In genomic region chr6:25027221-25027916, GRCh38 we compare ENCODE assay signal across 9 cellular contexts.
DNase-seq lines count a peak whose midpoint lies in the region; ATAC-seq, FAIRE-seq and TF ChIP-seq lines count a peak whose summit lies in the region.
"Had no signal": no experiment of that assay in that cellular context is flagged by ENCODE, and none has a peak within 500 bp of the region (broad histone marks: within the 10 kb centered on the region; RNA-seq: fewer than 3 reads in every experiment).

No MANE protein-coding gene starts in this region.

- no peaks in the 10 kb centered on the region for H3K36me3 ChIP-seq in Panc1 (ENCODE audit: control insufficient read depth, insufficient read depth, low read length)
- H3K36me3 ChIP-seq: thoracic aorta had no signal

- no peaks in the 10 kb centered on the region for H3K4me1 ChIP-seq in Panc1 (ENCODE audit: control insufficient read depth, insufficient read depth, low read length)

- H3K27ac ChIP-seq in Panc1 (ENCODE audit: low read length): no peak overlapping the region
- H3K27ac ChIP-seq: thoracic aorta had no signal

- H3K27me3 ChIP-seq in Panc1 (ENCODE audit: control insufficient read depth, insufficient read depth, low read length): no peaks in the 10 kb centered on the region

- no TSS peak for BruUV-seq in Panc1 (replicated peaks; lab: Mats Ljungman, UMichigan)

- no peak for TF ChIP-seq POLR2A in GM12891 (IDR thresholded peaks at IDR 0.05; ENCODE audit: low read depth, low read length)

- CTCF ChIA-PET in Panc1 (lab: Charles Lee): interaction anchor here (0.6 kb wide), 2 partner anchors 170 to 252 kb away, joined by 3 read pairs; no protein-coding TSS in a partner anchor

- TF ChIP-seq CTCF in Panc1 (IDR thresholded peaks at IDR 0.05): no peak

- peak overlapping the region; percentile 81 to 90 for H3K27ac Mint-ChIP-seq in activated naive CD4-positive, alpha-beta T cell treated with anti-CD3 and anti-CD28 coated beads, Interleukin-2, amount 50 U/mL, for 72 hours

- no peaks in the 10 kb centered on the region for H3K9me3 Mint-ChIP-seq in activated naive CD4-positive, alpha-beta T cell treated with anti-CD3 and anti-CD28 coated beads, Interleukin-2, amount 50 U/mL, for 72 hours

- ATAC-seq in HG02623 (IDR thresholded peaks at IDR 0.05; ENCODE audit: unreplicated experiment) (peak; percentile 90), Panc1 (peak; percentile 51; the same call in 1 of the 2 replicates)
- peak; percentile 85 to 93 for ATAC-seq in activated naive CD4-positive, alpha-beta T cell treated with anti-CD3 and anti-CD28 coated beads, Interleukin-2, amount 50 U/mL, for 72 hours

- DNase-seq in GM12891 (ENCODE audit: insufficient read length, low spot score) (peak; percentile 71), Panc1 (ENCODE audit: low read depth, low spot score) (peak; percentile 2), NCI-H1436 (lab: John Stamatoyannopoulos, UW) (no peak), DMS 273 (lab: John Stamatoyannopoulos, UW; ENCODE audit: unreplicated experiment) (no peak), 8988T (no peak)
- DNase-seq in activated naive CD4-positive, alpha-beta T cell treated with anti-CD3 and anti-CD28 coated beads, Interleukin-2, amount 50 U/mL, for 72 hours (ENCODE audit: low spot score in 2 of 2): peak; percentile 72 to 76
- peak; percentile 47 to 60 (median 56) for DNase-seq in stimulated activated CD4-positive, alpha-beta T cell treated with anti-CD3 and anti-CD28 coated beads, TNF-alpha, amount 100 ng/mL, for 4 hours (ENCODE audit: low read depth in 3 of 3)

- in situ Hi-C loops in Panc1 (cut with HindIII; ENCODE audit: low pct_unique_long_range_greater_than_20kb, low sequenced_read_pairs): no loop called here

- peaks cover 0 to 20% of the 10 kb centered on the region in 2 donors for H3K36me3 Mint-ChIP-seq in activated naive CD4-positive, alpha-beta T cell treated with anti-CD3 and anti-CD28 coated beads, Interleukin-2, amount 50 U/mL, for 72 hours

- intact Hi-C loops in Panc1 (cut with micrococcal nuclease; ENCODE audit: unreplicated experiment): no loop called here

- POLR2A ChIA-PET in Panc1 (lab: Charles Lee): interaction anchor here (0.7 kb wide), 1 partner anchor 12 kb away, joined by 3 read pairs; no protein-coding TSS in a partner anchor

- H3K9me3 ChIP-seq in Panc1 (ENCODE audit: control insufficient read depth, insufficient read depth, low read depth, low read length): no peaks in the 10 kb centered on the region
- H3K9me3 ChIP-seq: thoracic aorta had no signal

- H3K4me3 ChIP-seq in Panc1 (ENCODE audit: low read depth in 2 of 2, low read length in 2 of 2): no peak overlapping the region; a peak in 1 of 4 replicates
- H3K4me3 ChIP-seq: thoracic aorta had no signal

- FAIRE-seq in GM12891 (lab: Jason Lieb, UNC): peak; percentile 74

TF ChIP-seq in GM12891, 5 proteins besides CTCF, POLR2A, EP300 and RAD21:
- TF ChIP-seq POU2F2 (IDR thresholded peaks at IDR 0.05; ENCODE audit: low read depth, low read length) (peak; percentile 20; the same call in 1 of the 2 replicates), TAF1 (IDR thresholded peaks at IDR 0.05; ENCODE audit: low read depth, low read length) (no peak), POLR2AphosphoS5 (IDR thresholded peaks at IDR 0.05; ENCODE audit: low read depth, low read length) (no peak), SPI1 (IDR thresholded peaks at IDR 0.05; ENCODE audit: low read depth, low read length) (no peak), PAX5 (IDR thresholded peaks at IDR 0.05; ENCODE audit: insufficient read depth, low read length, severe bottlenecking) (no peak)

Comparison
In these comparisons a context has a peak if more than half of its experiments do, and no peak if none do; other contexts are left out.
1. DNase-seq: peak in GM12891 (single experiment), Panc1 (single experiment), activated naive CD4-positive, alpha-beta T cell treated with anti-CD3 and anti-CD28 coated beads, Interleukin-2, amount 50 U/mL, for 72 hours (2 of 2) and stimulated activated CD4-positive, alpha-beta T cell treated with anti-CD3 and anti-CD28 coated beads, TNF-alpha, amount 100 ng/mL, for 4 hours (3 of 3); none in NCI-H1436 (single experiment), DMS 273 (single experiment) and 8988T (single experiment).
2. Peak in every context shown above with its lines, with median percentiles within 50 percentile points of each other: ATAC-seq.